ENCODE assay signal across 17 cellular contexts in the genomic region with DNA sequence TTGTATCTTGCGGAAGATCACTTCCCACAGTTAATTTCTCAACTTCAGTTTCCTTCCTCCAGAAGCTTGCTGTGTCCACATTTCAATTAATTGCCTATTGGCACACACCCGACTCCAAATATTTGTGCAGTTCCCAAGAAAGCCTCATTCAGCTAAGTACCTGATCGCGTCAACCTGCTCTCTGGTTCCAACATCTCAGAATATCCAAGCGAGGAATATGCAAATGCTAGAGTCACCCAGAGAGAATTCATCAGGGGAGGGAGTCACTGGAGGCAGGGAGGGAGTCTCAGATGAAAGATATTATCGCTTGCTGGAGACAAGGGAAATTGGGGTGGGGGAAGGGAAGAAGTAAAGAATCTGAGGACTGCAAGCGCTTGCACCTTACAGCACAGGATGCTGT.
"Had no signal": no experiment of that assay in that cellular context is flagged by ENCODE, and none has a peak within 500 bp of the region (broad histone marks: within the 10 kb centered on the region; RNA-seq: fewer than 3 reads in every experiment).

No MANE protein-coding gene starts in this region.

- DNase-seq: activated B cell treated with CpG ODN at 0.5 μM for 24 hours; activated CD4-positive, alpha-beta T cell treated with anti-CD3 and anti-CD28 coated beads, Interleukin-2, amount 10 ng/mL, durations not matched to agents 7 days and 5 days; activated CD8-positive, alpha-beta memory T cell treated with anti-CD3 and anti-CD28 coated beads for 24 hours; activated naive CD4-positive, alpha-beta T cell treated with anti-CD3 and anti-CD28 coated beads, Interleukin-2, amount 50 U/mL, for 16 hours; hypothalamus; psoas muscle; right lobe of liver; spleen; stimulated activated CD4-positive, alpha-beta T cell treated with anti-CD3 and anti-CD28 coated beads, Interleukin-1b, Interleukin-23, amount 100 ng/mL, for 48 hours; stimulated activated naive B cell treated with anti-CD40 and anti-IgM and Interleukin-4, amounts not matched to agents 10 μg/mL and 1 μg/mL and 100 μg/mL, for 72 hours; trophoblast cell had no signal

- H3K9me3 Mint-ChIP-seq: activated B cell treated with CpG ODN at 0.5 μM for 24 hours; activated CD4-positive, alpha-beta T cell treated with anti-CD3 and anti-CD28 coated beads, Interleukin-2, amount 10 ng/mL, durations not matched to agents 7 days and 5 days; memory B cell; natural killer cell treated with Interleukin-12 subunit alpha and Interleukin-12 subunit beta and Interleukin-15 and Interleukin-18, amount 100 ng/mL, for 72 hours; stimulated activated naive B cell treated with anti-CD40 and anti-IgM and Interleukin-4, amounts not matched to agents 10 μg/mL and 1 μg/mL and 100 μg/mL, for 72 hours; T-helper 1 cell treated with Interleukin-12 subunit alpha and Interleukin-12 subunit beta and Interleukin-4 antibody, amounts not matched to agents 30 μg/mL and 1 μg/mL, for 36 hours had no signal

- H3K4me3 ChIP-seq: breast epithelium, esophagus muscularis mucosa, psoas muscle, right lobe of liver, spleen had no signal

- ATAC-seq: natural killer cell treated with Interleukin-12 subunit alpha and Interleukin-12 subunit beta and Interleukin-15 and Interleukin-18, amount 100 ng/mL, for 72 hours; psoas muscle; right lobe of liver; stimulated activated naive B cell treated with anti-CD40 and anti-IgM and Interleukin-4, amounts not matched to agents 10 μg/mL and 1 μg/mL and 100 μg/mL, for 72 hours had no signal

- H3K36me3 ChIP-seq: breast epithelium, esophagus muscularis mucosa, right lobe of liver, spleen had no signal

- H3K9me3 ChIP-seq: breast epithelium, esophagus muscularis mucosa, psoas muscle, right lobe of liver, spleen had no signal

- H3K27ac Mint-ChIP-seq: activated B cell treated with CpG ODN at 0.5 μM for 24 hours; activated CD4-positive, alpha-beta T cell treated with anti-CD3 and anti-CD28 coated beads, Interleukin-2, amount 10 ng/mL, durations not matched to agents 7 days and 5 days; memory B cell; natural killer cell treated with Interleukin-12 subunit alpha and Interleukin-12 subunit beta and Interleukin-15 and Interleukin-18, amount 100 ng/mL, for 72 hours; stimulated activated naive B cell treated with anti-CD40 and anti-IgM and Interleukin-4, amounts not matched to agents 10 μg/mL and 1 μg/mL and 100 μg/mL, for 72 hours; T-helper 1 cell treated with Interleukin-12 subunit alpha and Interleukin-12 subunit beta and Interleukin-4 antibody, amounts not matched to agents 30 μg/mL and 1 μg/mL, for 36 hours had no signal

- H3K4me1 ChIP-seq: breast epithelium, esophagus muscularis mucosa, psoas muscle, right lobe of liver had no signal

- H3K36me3 Mint-ChIP-seq: memory B cell; natural killer cell treated with Interleukin-12 subunit alpha and Interleukin-12 subunit beta and Interleukin-15 and Interleukin-18, amount 100 ng/mL, for 72 hours; stimulated activated naive B cell treated with anti-CD40 and anti-IgM and Interleukin-4, amounts not matched to agents 10 μg/mL and 1 μg/mL and 100 μg/mL, for 72 hours had no signal

- FAIRE-seq: TTC549 had no signal

- H3K27me3 ChIP-seq: right lobe of liver had no signal

- H3K27ac ChIP-seq: breast epithelium, esophagus muscularis mucosa, psoas muscle, right lobe of liver had no signal

- H3K4me1 Mint-ChIP-seq: activated B cell treated with CpG ODN at 0.5 μM for 24 hours had no signal

- H3K4me3 Mint-ChIP-seq: activated B cell treated with CpG ODN at 0.5 μM for 24 hours; activated CD4-positive, alpha-beta T cell treated with anti-CD3 and anti-CD28 coated beads, Interleukin-2, amount 10 ng/mL, durations not matched to agents 7 days and 5 days; memory B cell; natural killer cell treated with Interleukin-12 subunit alpha and Interleukin-12 subunit beta and Interleukin-15 and Interleukin-18, amount 100 ng/mL, for 72 hours; stimulated activated naive B cell treated with anti-CD40 and anti-IgM and Interleukin-4, amounts not matched to agents 10 μg/mL and 1 μg/mL and 100 μg/mL, for 72 hours; T-helper 1 cell treated with Interleukin-12 subunit alpha and Interleukin-12 subunit beta and Interleukin-4 antibody, amounts not matched to agents 30 μg/mL and 1 μg/mL, for 36 hours had no signal
